In the genomic region with DNA sequence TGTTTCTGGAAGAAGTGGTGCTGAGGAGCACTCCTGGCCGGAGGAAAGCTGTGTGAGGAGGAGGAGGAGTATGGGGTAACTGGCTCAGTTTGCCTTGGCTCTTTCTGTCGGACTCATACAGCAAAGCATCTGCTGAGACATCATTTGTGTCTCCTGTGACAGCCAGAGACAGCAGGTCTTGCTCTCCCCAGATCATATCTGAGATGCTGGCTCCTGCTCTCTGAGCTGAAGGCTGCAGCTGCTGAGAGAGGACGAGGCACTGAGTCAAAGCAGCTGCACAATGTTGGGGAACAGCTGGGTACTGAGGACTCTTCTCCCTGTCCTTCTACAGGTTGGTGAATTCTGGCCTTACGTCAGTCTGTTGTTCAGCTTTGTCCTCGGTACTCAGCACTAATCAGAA, we compare ENCODE assay signal across 17 cellular contexts. TPM values are rescaled to one million over a fixed set of nuclear protein-coding genes. Genes with fewer than 3 reads are reported as not detected.
DNase-seq lines count a peak whose midpoint lies in the region; ATAC-seq and TF ChIP-seq lines count a peak whose summit lies in the region.
"Had no signal": no experiment of that assay in that cellular context is flagged by ENCODE, and none has a peak within 500 bp of the region (broad histone marks: within the 10 kb centered on the region; RNA-seq: fewer than 3 reads in every experiment).

No MANE protein-coding gene starts in this region.

- H3K36me3 Mint-ChIP-seq in natural killer cell: peaks cover 14% of the 10 kb centered on the region

- H3K9me3 Mint-ChIP-seq in natural killer cell: no peaks in the 10 kb centered on the region
- H3K9me3 Mint-ChIP-seq: CD8-positive, alpha-beta memory T cell had no signal

- WGBS in hepatocyte (ENCODE audit: low lambda C conversion rate, missing lambda C conversion rate): 60% methylated on average over 5 of the region's 5 CpGs

- H4K20me1 ChIP-seq in hepatocyte (ENCODE audit: insufficient read depth, poor library complexity, severe bottlenecking): no peaks in the 10 kb centered on the region

- DNase-seq in RPMI8226 (peak; percentile 66), islet precursor cell (peak; percentile 38), sciatic nerve (ENCODE audit: low spot score) (no peak), natural killer cell (no peak), hepatocyte (ENCODE audit: low spot score) (no peak)
- no peak for DNase-seq in activated T-cell treated with anti-CD3 and anti-CD28 coated beads, Interleukin-2, amount 50 U/mL, for 1 hour
- DNase-seq: Caco-2; CD8-positive, alpha-beta memory T cell; DND-41; GDM1; GOT3; H9 had no signal

- H2AFZ ChIP-seq in hepatocyte: no peak overlapping the region

- no peaks in the 10 kb centered on the region for H3K79me2 ChIP-seq in hepatocyte

- H3K4me3 ChIP-seq in neutrophil (ENCODE audit: low read depth in 1 of 2, low read length in 1 of 2) (no peak overlapping the region), hepatocyte (no peak overlapping the region)
- H3K4me3 ChIP-seq: A549 had no signal

- TF ChIP-seq CTCF in neutrophil (IDR thresholded peaks at IDR 0.05) (no peak), natural killer cell (IDR thresholded peaks at IDR 0.05) (no peak), hepatocyte (IDR thresholded peaks at IDR 0.05; ENCODE audit: poor library complexity) (no peak)

- H3K9me2 ChIP-seq in hepatocyte (replicated peaks; ENCODE audit: insufficient read depth): no peaks in the 10 kb centered on the region

- intact Hi-C loops in sciatic nerve (cut with DNase I): no loop called here
- intact Hi-C loops in natural killer cell (cut with micrococcal nuclease): no loop called here

- H3K9me3 ChIP-seq in neutrophil (no peaks in the 10 kb centered on the region), hepatocyte (ENCODE audit: low read depth) (no peaks in the 10 kb centered on the region)
- H3K9me3 ChIP-seq: Caco-2 had no signal

- H3K4me2 ChIP-seq in hepatocyte: no peak overlapping the region
- H3K4me2 ChIP-seq: A549 had no signal

- H3K27ac ChIP-seq in neutrophil: peak overlapping the region; percentile 94
- H3K27ac ChIP-seq in hepatocyte: no peak overlapping the region
- H3K27ac ChIP-seq: A549 had no signal

- H3K27me3 Mint-ChIP-seq in natural killer cell (ENCODE audit: low read depth in 2 of 2): no peaks in the 10 kb centered on the region

- H3K27ac Mint-ChIP-seq in natural killer cell: no peak overlapping the region

- H3K36me3 ChIP-seq in neutrophil: peaks cover 19% of the 10 kb centered on the region
- no peaks in the 10 kb centered on the region for H3K36me3 ChIP-seq in hepatocyte (replicated peaks; ENCODE audit: insufficient read depth, low read depth)

- no peaks in the 10 kb centered on the region for H3K27me3 ChIP-seq in neutrophil
- no peaks in the 10 kb centered on the region for H3K27me3 ChIP-seq in hepatocyte

- ATAC-seq in sciatic nerve (no peak), natural killer cell (no peak)
- ATAC-seq: A549, HepG2 had no signal

- H3K4me1 Mint-ChIP-seq in natural killer cell: no peaks in the 10 kb centered on the region

- H3K4me3 Mint-ChIP-seq in natural killer cell: no peak overlapping the region
- H3K4me3 Mint-ChIP-seq: CD8-positive, alpha-beta memory T cell; H9 had no signal

- H3K4me1 ChIP-seq in neutrophil (ENCODE audit: control insufficient read depth in 1 of 2, insufficient read depth in 1 of 2, low read depth in 1 of 2, low read length in 1 of 2) (peaks cover 60 to 69% of the 10 kb centered on the region in 2 experiments), hepatocyte (ENCODE audit: insufficient read depth) (no peaks in the 10 kb centered on the region)
- H3K4me1 ChIP-seq: A549, Caco-2 had no signal

RNA-seq across cellular contexts. Expression of gene OR2B11, which starts 14.3 kb away (rescaled TPM):
- total RNA-seq in sciatic nerve: not detected
- total RNA-seq in natural killer cell: not detected
- total RNA-seq in hepatocyte: not detected in 2 replicates
- polyA plus RNA-seq in hepatocyte: not detected in 2 replicates
- total RNA-seq: Caco-2; CD8-positive, alpha-beta memory T cell; H9; HepG2 had no signal
- polyA plus RNA-seq: A549; AG04450; BJ; CD8-positive, alpha-beta memory T cell; HepG2 had no signal

RNA-seq across cellular contexts. Expression of gene NLRP3, which starts 27.7 kb away (rescaled TPM):
- 6.6 TPM for total RNA-seq in sciatic nerve
- total RNA-seq in natural killer cell: 10 to 100 TPM; 11.3 to 34.1 (median 11.7) TPM
- total RNA-seq in hepatocyte: 0.13 and 0.20 TPM in 2 replicates
- polyA plus RNA-seq in hepatocyte: not detected in 2 replicates
- total RNA-seq: Caco-2, H9, HepG2 had no signal
- polyA plus RNA-seq: A549, BJ, HepG2 had no signal

Comparison
In these comparisons a context has a peak if more than half of its experiments do, and no peak if none do; other contexts are left out.
1. DNase-seq: peak in RPMI8226 (single experiment) and islet precursor cell (single experiment); none in sciatic nerve (single experiment), activated T-cell treated with anti-CD3 and anti-CD28 coated beads, Interleukin-2, amount 50 U/mL, for 1 hour (single experiment), natural killer cell (single experiment) and hepatocyte (single experiment).